ENCODE assay signal across 16 cellular contexts in genomic region chr7:24779283-24779655, GRCh38. TPM values are rescaled to one million over a fixed set of nuclear protein-coding genes. Genes with fewer than 3 reads are reported as not detected.
DNase-seq lines count a peak whose midpoint lies in the region; ATAC-seq and TF ChIP-seq lines count a peak whose summit lies in the region.
"Had no signal": no experiment of that assay in that cellular context is flagged by ENCODE, and none has a peak within 500 bp of the region (broad histone marks: within the 10 kb centered on the region; RNA-seq: fewer than 3 reads in every experiment).

No MANE protein-coding gene starts in this region.

- peak overlapping the region; percentile 59; the same call in 1 of the 2 replicates for H3K23ac ChIP-seq in IMR-90 (ENCODE audit: low read depth, low read length)

- H3K4me1 ChIP-seq in IMR-90 (ENCODE audit: control insufficient read depth, insufficient read depth, low read length) (peaks cover 14% of the 10 kb centered on the region), suprapubic skin (peaks cover 4% of the 10 kb centered on the region)
- H3K4me1 ChIP-seq: right lobe of liver, upper lobe of right lung had no signal

- intact Hi-C loops in IMR-90 (cut with micrococcal nuclease) = no loop called here

- no TSS peak for BruUV-seq in IMR-90 (replicated peaks; lab: Mats Ljungman, UMichigan)

- TF ChIP-seq POLR2A in IMR-90 (IDR thresholded peaks at IDR 0.05; ENCODE audit: low read depth, low read length) = no peak
- TF ChIP-seq POLR2A in suprapubic skin (IDR thresholded peaks at IDR 0.05) = no peak

- H3K4me3 ChIP-seq in IMR-90 (ENCODE audit: insufficient read depth, low read depth, low read length) = no peak overlapping the region
- no peak overlapping the region for H3K4me3 ChIP-seq in suprapubic skin
- no peak overlapping the region for H3K4me3 ChIP-seq in H7 (ENCODE audit: insufficient read depth, low read depth, low read length)
- H3K4me3 ChIP-seq: lower lobe of right lung, right lobe of liver, upper lobe of right lung had no signal

- H3K4me3 Mint-ChIP-seq in activated T-cell treated with anti-CD3 and anti-CD28 coated beads, Interleukin-2, amount 50 U/mL, for 72 hours = peak overlapping the region in 1 of 2 donors; percentile 38
- no peak overlapping the region for H3K4me3 Mint-ChIP-seq in stimulated activated effector memory CD8-positive, alpha-beta T cell treated with anti-CD3 and anti-CD28 coated beads, Interleukin-12 subunit alpha, Interleukin-12 subunit beta, amount 100 ng/mL, for 72 hours
- H3K4me3 Mint-ChIP-seq: activated CD4-positive, alpha-beta T cell treated with anti-CD3 and anti-CD28 coated beads, Interleukin-2, amount 10 ng/mL, durations not matched to agents 24 days and 14 days had no signal

- 100% methylated on average over 2 of the region's 2 CpGs; no CpG with 5 or more reads in 1 of the 2 experiments for WGBS in IMR-90 (ENCODE audit: extremely low coverage in 2 of 2, insufficient read length in 1 of 2), 2 experiments
- 91% methylated on average over 2 of the region's 2 CpGs for WGBS in suprapubic skin

- H4K91ac ChIP-seq in IMR-90 (ENCODE audit: insufficient read depth, low read depth, low read length) = peak overlapping the region; percentile 69

- no peaks in the 10 kb centered on the region for H4K20me1 ChIP-seq in IMR-90 (ENCODE audit: insufficient read depth, low read length)

- H2AK9ac ChIP-seq in IMR-90 (replicated peaks; ENCODE audit: low read depth, low read length, poor library complexity) = peak overlapping the region; percentile 90

- H3K27me3 Mint-ChIP-seq in activated T-cell treated with anti-CD3 and anti-CD28 coated beads, Interleukin-2, amount 50 U/mL, for 72 hours (ENCODE audit: low read depth) = no peaks in the 10 kb centered on the region
- H3K27me3 Mint-ChIP-seq: activated CD4-positive, alpha-beta T cell treated with anti-CD3 and anti-CD28 coated beads, Interleukin-2, amount 10 ng/mL, durations not matched to agents 24 days and 14 days had no signal

- H3K56ac ChIP-seq in IMR-90 (ENCODE audit: extremely low read depth, insufficient read depth, low read length) = peak overlapping the region; percentile 52; the same call in 1 of the 2 replicates

- H3K18ac ChIP-seq in IMR-90 (ENCODE audit: low read depth, low read length) = peak overlapping the region; percentile 59

- no peak for DNase-seq in activated T-cell treated with anti-CD3 and anti-CD28 coated beads, Interleukin-2, amount 50 U/mL, for 72 hours
- no peak for DNase-seq in activated T-cell treated with anti-CD3 and anti-CD28 coated beads, Interleukin-2, amount 50 U/mL, for 48 hours
- DNase-seq in IMR-90 (no peak), epithelial cell of prostate (ENCODE audit: low read depth, low spot score) (no peak), suprapubic skin (ENCODE audit: low spot score in 2 of 2) (no peak), H7 (no peak)
- no peak for DNase-seq in stimulated activated effector memory CD8-positive, alpha-beta T cell treated with anti-CD3 and anti-CD28 coated beads, Interleukin-12 subunit alpha, Interleukin-12 subunit beta, amount 100 ng/mL, for 72 hours (ENCODE audit: low spot score in 2 of 2)
- DNase-seq in activated CD8-positive, alpha-beta memory T cell treated with anti-CD3 and anti-CD28 coated beads, Interleukin-2, amount 50 U/mL, for 4 hours = no peak
- DNase-seq: activated CD4-positive, alpha-beta T cell treated with anti-CD3 and anti-CD28 coated beads, Interleukin-2, amount 10 ng/mL, durations not matched to agents 24 days and 14 days; activated naive CD4-positive, alpha-beta T cell treated with Interleukin-2 at 50 U/mL for 16 hours; NCI-H187 treated with DMSO at 0.1 percent for 48 hours; right lobe of liver had no signal

- peak overlapping the region; percentile 88 for H2BK120ac ChIP-seq in IMR-90 (ENCODE audit: low read depth, low read length)

- CTCF ChIA-PET in IMR-90 (lab: Yijun Ruan, JAX) = no interaction called here

- no peaks in the 10 kb centered on the region for H3K4me1 Mint-ChIP-seq in activated T-cell treated with anti-CD3 and anti-CD28 coated beads, Interleukin-2, amount 50 U/mL, for 72 hours (ENCODE audit: low read depth)
- peaks cover 7% of the 10 kb centered on the region for H3K4me1 Mint-ChIP-seq in stimulated activated effector memory CD8-positive, alpha-beta T cell treated with anti-CD3 and anti-CD28 coated beads, Interleukin-12 subunit alpha, Interleukin-12 subunit beta, amount 100 ng/mL, for 72 hours

- peak overlapping the region; percentile 37; the same call in 1 of the 2 replicates for H3K4me2 ChIP-seq in IMR-90 (ENCODE audit: low read depth, low read length)

- peaks cover 2 to 5% of the 10 kb centered on the region in 2 donors for H3K36me3 Mint-ChIP-seq in activated T-cell treated with anti-CD3 and anti-CD28 coated beads, Interleukin-2, amount 50 U/mL, for 72 hours (ENCODE audit: insufficient read depth in 2 of 2)
- H3K36me3 Mint-ChIP-seq in stimulated activated effector memory CD8-positive, alpha-beta T cell treated with anti-CD3 and anti-CD28 coated beads, Interleukin-12 subunit alpha, Interleukin-12 subunit beta, amount 100 ng/mL, for 72 hours = no peaks in the 10 kb centered on the region

- peak overlapping the region; percentile 86 for H2BK5ac ChIP-seq in IMR-90 (ENCODE audit: low read depth, low read length, poor library complexity, severe bottlenecking)

- H3K9me1 ChIP-seq in IMR-90 (ENCODE audit: insufficient read depth, low read length) = peaks cover 19% of the 10 kb centered on the region

- H3K79me1 ChIP-seq in IMR-90 (ENCODE audit: low read depth in 1 of 2, low read length in 2 of 2) = no peaks in the 10 kb centered on the region

- no peak for TF ChIP-seq RAD21 in IMR-90 (IDR thresholded peaks at IDR 0.05; ENCODE audit: low read length)

- H3K14ac ChIP-seq in IMR-90 (replicated peaks; ENCODE audit: low read depth, low read length) = peak overlapping the region; percentile 78

- H3K27ac Mint-ChIP-seq in activated T-cell treated with anti-CD3 and anti-CD28 coated beads, Interleukin-2, amount 50 U/mL, for 72 hours = peak overlapping the region; percentile 74
- H3K27ac Mint-ChIP-seq in stimulated activated effector memory CD8-positive, alpha-beta T cell treated with anti-CD3 and anti-CD28 coated beads, Interleukin-12 subunit alpha, Interleukin-12 subunit beta, amount 100 ng/mL, for 72 hours = peak overlapping the region; percentile 61

- peak overlapping the region; percentile 90 for H2BK20ac ChIP-seq in IMR-90 (ENCODE audit: low read depth, low read length)

- peak overlapping the region; percentile 53 for H3K9ac ChIP-seq in IMR-90 (ENCODE audit: low read depth, low read length)

- POLR2A ChIA-PET in IMR-90 (lab: Charles Lee; ENCODE audit: unreplicated experiment) = no interaction called here

- H2AK5ac ChIP-seq in IMR-90 (ENCODE audit: low read depth, low read length) = peak overlapping the region; percentile 77

- dilution Hi-C loops in IMR-90 (cut with HindIII; ENCODE audit: low sequenced_read_pairs, unreplicated experiment) = no loop called here

- H3K9me3 Mint-ChIP-seq in activated T-cell treated with anti-CD3 and anti-CD28 coated beads, Interleukin-2, amount 50 U/mL, for 72 hours = peaks cover 0 to 1% of the 10 kb centered on the region in 2 donors
- H3K9me3 Mint-ChIP-seq in stimulated activated effector memory CD8-positive, alpha-beta T cell treated with anti-CD3 and anti-CD28 coated beads, Interleukin-12 subunit alpha, Interleukin-12 subunit beta, amount 100 ng/mL, for 72 hours = no peaks in the 10 kb centered on the region

- peak overlapping the region; percentile 45 to 82; a peak in 3 of 4 replicates for H4K8ac ChIP-seq in IMR-90 (ENCODE audit: low read depth in 2 of 2, low read length in 2 of 2)

- H3K36me3 ChIP-seq in IMR-90 (ENCODE audit: control insufficient read depth, insufficient read depth, low read length) = no peaks in the 10 kb centered on the region
- H3K36me3 ChIP-seq in suprapubic skin = no peaks in the 10 kb centered on the region
- no peaks in the 10 kb centered on the region for H3K36me3 ChIP-seq in H7 (replicated peaks; ENCODE audit: control insufficient read depth, insufficient read depth, low read length)
- H3K36me3 ChIP-seq: lower lobe of right lung, right lobe of liver, upper lobe of right lung had no signal

- in situ Hi-C loops in IMR-90 (cut with MboI; ENCODE audit: low sequenced_read_pairs) = no loop called here

- H3K9me3 ChIP-seq in IMR-90 (ENCODE audit: control insufficient read depth, insufficient read depth, low read length) (no peaks in the 10 kb centered on the region), suprapubic skin (no peaks in the 10 kb centered on the region)
- H3K9me3 ChIP-seq: lower lobe of right lung, right lobe of liver, upper lobe of right lung had no signal

- H3K27ac ChIP-seq in IMR-90 (ENCODE audit: insufficient read depth, low read length) (peak overlapping the region; percentile 69; the same call in 1 of the 2 replicates), epithelial cell of prostate (peak overlapping the region; percentile 66), suprapubic skin (no peak overlapping the region)
- H3K27ac ChIP-seq: C4-2B, lower lobe of right lung, right lobe of liver, upper lobe of right lung had no signal

- H2BK15ac ChIP-seq in IMR-90 (ENCODE audit: low read depth, low read length) = peak overlapping the region; percentile 77; the same call in 2 of the 3 replicates

- no peak for TF ChIP-seq CTCF in IMR-90 (conservative IDR thresholded peaks at IDR 0.05; ENCODE audit: low read depth, low read length)
- no peak for TF ChIP-seq CTCF in suprapubic skin (IDR thresholded peaks at IDR 0.05)

- H4K5ac ChIP-seq in IMR-90 (ENCODE audit: low read depth, low read length) = peak overlapping the region; percentile 48

- TF ChIP-seq EP300 in suprapubic skin (IDR thresholded peaks at IDR 0.05) = no peak

- H3K27me3 ChIP-seq in IMR-90 (ENCODE audit: control insufficient read depth, insufficient read depth, low read length) (no peaks in the 10 kb centered on the region), suprapubic skin (no peaks in the 10 kb centered on the region), H7 (ENCODE audit: control insufficient read depth, insufficient read depth, low read length) (no peaks in the 10 kb centered on the region)
- H3K27me3 ChIP-seq: right lobe of liver, upper lobe of right lung had no signal

- peak overlapping the region; percentile 90 for H3K4ac ChIP-seq in IMR-90 (ENCODE audit: low read depth, low read length)

- peak overlapping the region; percentile 54 for H2AFZ ChIP-seq in IMR-90 (replicated peaks; ENCODE audit: low read length, poor library complexity)

- peak in 1 of 2 donors; percentile 23 for ATAC-seq in activated T-cell treated with anti-CD3 and anti-CD28 coated beads, Interleukin-2, amount 50 U/mL, for 72 hours (replicated peaks in 1 of 2)
- ATAC-seq in IMR-90 (ENCODE audit: low read depth) = peak; percentile 33; the same call in 1 of the 2 replicates
- no peak for ATAC-seq in stimulated activated effector memory CD8-positive, alpha-beta T cell treated with anti-CD3 and anti-CD28 coated beads, Interleukin-12 subunit alpha, Interleukin-12 subunit beta, amount 100 ng/mL, for 72 hours
- ATAC-seq: HCT116 had no signal

RNA-seq across cellular contexts. Expression of gene GSDME, which starts 22.0 kb away (rescaled TPM):
- 10 to 100 TPM; 19.3 to 20.6 TPM for total RNA-seq in activated T-cell treated with anti-CD3 and anti-CD28 coated beads, Interleukin-2, amount 50 U/mL, for 72 hours
- total RNA-seq in IMR-90 (2012; rRNA removed) (78.7 and 88.3 TPM in 2 replicates), suprapubic skin (1 to 10 TPM; 1.4 to 7.2 (median 2.5) TPM)
- 71.5 and 75.2 TPM in 2 replicates for polyA plus RNA-seq in IMR-90 (2012; rRNA removed)
- polyA plus RNA-seq in IMR-90 (2012; cell fraction: cytosol; rRNA removed) = 49.6 and 55.2 TPM in 2 replicates
- 50.0 and 117 TPM in 2 replicates for polyA plus RNA-seq in IMR-90 (2012; cell fraction: nucleus; rRNA removed; ENCODE audit: low replicate concordance)
- 0.48 TPM in 2 replicates for total RNA-seq in H7 (2014; rRNA removed; shearing (Covaris generic))
